ENCODE assay signal across 18 cellular contexts in the genomic region with DNA sequence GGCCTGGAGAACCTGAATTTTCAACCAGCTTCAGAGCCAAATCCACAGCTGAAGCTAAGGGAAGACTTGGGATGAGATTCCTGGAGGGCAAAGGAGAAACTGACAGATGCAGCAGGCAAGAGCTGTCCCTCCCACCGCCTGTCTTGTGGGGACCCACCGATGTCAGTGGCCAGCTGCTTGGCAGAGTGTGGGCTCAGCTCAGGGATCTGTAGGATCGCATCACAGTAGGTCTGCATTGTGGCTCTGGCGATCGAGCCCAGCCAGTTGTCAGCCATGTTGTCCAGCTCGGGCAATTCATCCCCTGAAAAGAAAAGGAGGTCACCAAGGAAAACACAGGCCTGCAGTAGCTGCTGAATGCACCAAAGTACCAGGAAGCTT.
DNase-seq lines count a peak whose midpoint lies in the region; ATAC-seq and TF ChIP-seq lines count a peak whose summit lies in the region.
"Had no signal": no experiment of that assay in that cellular context is flagged by ENCODE, and none has a peak within 500 bp of the region (broad histone marks: within the 10 kb centered on the region; RNA-seq: fewer than 3 reads in every experiment).

No MANE protein-coding gene starts in this region.

- no peak overlapping the region for H4K5ac ChIP-seq in IMR-90 (ENCODE audit: low read depth, low read length)

- 97% methylated on average over 6 of the region's 6 CpGs; no CpG with 5 or more reads in 1 of the 2 experiments for WGBS in IMR-90 (ENCODE audit: extremely low coverage in 2 of 2, insufficient read length in 1 of 2), 2 experiments
- WGBS in upper lobe of left lung, 2 donors, result 95 to 96% methylated on average over 5 to 6 of the region's 6 CpGs

- in situ Hi-C loops in IMR-90 (cut with MboI; ENCODE audit: low sequenced_read_pairs), result no loop called here

- H3K4ac ChIP-seq in IMR-90 (ENCODE audit: low read depth, low read length), result no peak overlapping the region

- no peak for TF ChIP-seq RAD21 in IMR-90 (IDR thresholded peaks at IDR 0.05; ENCODE audit: low read length)

- peak overlapping the region; percentile 31 for H2AK9ac ChIP-seq in IMR-90 (replicated peaks; ENCODE audit: low read depth, low read length, poor library complexity)

- no peak overlapping the region for H2BK5ac ChIP-seq in IMR-90 (ENCODE audit: low read depth, low read length, poor library complexity, severe bottlenecking)

- no peaks in the 10 kb centered on the region for H3K79me1 ChIP-seq in IMR-90 (ENCODE audit: low read depth in 1 of 2, low read length in 2 of 2)

- H3K9me3 Mint-ChIP-seq in neural crest cell, result no peaks in the 10 kb centered on the region
- H3K9me3 Mint-ChIP-seq: CD14-positive monocyte, IgD-negative memory B cell had no signal

- no TSS peak for BruUV-seq in IMR-90 (replicated peaks; lab: Mats Ljungman, UMichigan)

- no peaks in the 10 kb centered on the region for H3K4me1 Mint-ChIP-seq in neural crest cell
- H3K4me1 Mint-ChIP-seq: B cell, CD14-positive monocyte had no signal

- H2AK5ac ChIP-seq in IMR-90 (ENCODE audit: low read depth, low read length), result no peak overlapping the region

- no peak overlapping the region for H2BK15ac ChIP-seq in IMR-90 (ENCODE audit: low read depth, low read length)

- no peaks in the 10 kb centered on the region for H3K27me3 Mint-ChIP-seq in neural crest cell (ENCODE audit: low read depth)
- H3K27me3 Mint-ChIP-seq: B cell, IgD-negative memory B cell had no signal

- H3K56ac ChIP-seq in IMR-90 (ENCODE audit: extremely low read depth, insufficient read depth, low read length), result no peak overlapping the region

- H3K4me3 Mint-ChIP-seq in neural crest cell, result no peak overlapping the region
- H3K4me3 Mint-ChIP-seq: B cell, CD14-positive monocyte, IgD-negative memory B cell had no signal

- peaks cover 4% of the 10 kb centered on the region for H3K36me3 Mint-ChIP-seq in neural crest cell (ENCODE audit: low read depth)

- no peak overlapping the region for H3K4me3 ChIP-seq in IMR-90 (ENCODE audit: insufficient read depth, low read depth, low read length)
- no peak overlapping the region for H3K4me3 ChIP-seq in breast epithelium
- no peak overlapping the region for H3K4me3 ChIP-seq in upper lobe of left lung
- H3K4me3 ChIP-seq: A549 had no signal

- TF ChIP-seq POLR2A in IMR-90 (IDR thresholded peaks at IDR 0.05; ENCODE audit: low read depth, low read length) (no peak), breast epithelium (IDR thresholded peaks at IDR 0.05) (no peak), upper lobe of left lung (IDR thresholded peaks at IDR 0.05) (no peak)

- H2AFZ ChIP-seq in IMR-90 (replicated peaks; ENCODE audit: low read length, poor library complexity), result no peak overlapping the region

- ATAC-seq in IMR-90 (ENCODE audit: low read depth) (no peak), upper lobe of left lung (ENCODE audit: low FRiP score in 2 of 2) (no peak), GM18511 (IDR thresholded peaks at IDR 0.05; ENCODE audit: unreplicated experiment) (no peak)
- ATAC-seq: A549 had no signal

- no peak overlapping the region for H3K23ac ChIP-seq in IMR-90 (ENCODE audit: low read depth, low read length)

- no peak overlapping the region for H3K18ac ChIP-seq in IMR-90 (ENCODE audit: low read depth, low read length)

- H4K20me1 ChIP-seq in IMR-90 (ENCODE audit: insufficient read depth, low read length), result no peaks in the 10 kb centered on the region

- intact Hi-C loops in IMR-90 (cut with micrococcal nuclease), result no loop called here
- intact Hi-C loops in breast epithelium (cut with DNase I; ENCODE audit: low total_unique reads), result no loop called here

- H3K27me3 ChIP-seq in IMR-90 (ENCODE audit: control insufficient read depth, insufficient read depth, low read length), result no peaks in the 10 kb centered on the region
- no peaks in the 10 kb centered on the region for H3K27me3 ChIP-seq in breast epithelium
- H3K27me3 ChIP-seq in upper lobe of left lung, result no peaks in the 10 kb centered on the region

- H3K14ac ChIP-seq in IMR-90 (replicated peaks; ENCODE audit: low read depth, low read length), result no peak overlapping the region

- H3K9me3 ChIP-seq in IMR-90 (ENCODE audit: control insufficient read depth, insufficient read depth, low read length) (no peaks in the 10 kb centered on the region), breast epithelium (no peaks in the 10 kb centered on the region), upper lobe of left lung (no peaks in the 10 kb centered on the region)
- H3K9me3 ChIP-seq: A549 had no signal

- H3K27ac Mint-ChIP-seq in neural crest cell (ENCODE audit: unreplicated experiment), result peak overlapping the region; percentile 19
- H3K27ac Mint-ChIP-seq: B cell, CD14-positive monocyte had no signal

- H3K27ac ChIP-seq in IMR-90 (ENCODE audit: insufficient read depth, low read length), result no peak overlapping the region
- peak overlapping the region; percentile 83 to 84 for H3K27ac ChIP-seq in breast epithelium
- H3K27ac ChIP-seq in upper lobe of left lung, result peak overlapping the region; percentile 25 to 88 (median 78)
- H3K27ac ChIP-seq: A549 had no signal

- CTCF ChIA-PET in IMR-90 (lab: Yijun Ruan, JAX), result no interaction called here

- dilution Hi-C loops in IMR-90 (cut with HindIII; ENCODE audit: low sequenced_read_pairs, unreplicated experiment), result no loop called here

- no peaks in the 10 kb centered on the region; the same call in 1 of the 2 replicates for H3K9me1 ChIP-seq in IMR-90 (ENCODE audit: insufficient read depth, low read length)

- H3K36me3 ChIP-seq in IMR-90 (ENCODE audit: control insufficient read depth, insufficient read depth, low read length) (peaks cover 54% of the 10 kb centered on the region), breast epithelium (no peaks in the 10 kb centered on the region), upper lobe of left lung (peaks cover 0 to 61% (median 27%) of the 10 kb centered on the region in 4 donors)

- POLR2A ChIA-PET in IMR-90 (lab: Charles Lee; ENCODE audit: unreplicated experiment), result no interaction called here

- no peak overlapping the region for H2BK20ac ChIP-seq in IMR-90 (ENCODE audit: low read depth, low read length)

- H4K8ac ChIP-seq in IMR-90 (ENCODE audit: low read depth in 2 of 2, low read length in 2 of 2), result no peak overlapping the region

- H3K4me2 ChIP-seq in IMR-90 (ENCODE audit: low read depth, low read length), result no peak overlapping the region
- H3K4me2 ChIP-seq: A549 had no signal

- TF ChIP-seq EP300 in upper lobe of left lung (IDR thresholded peaks at IDR 0.05), result no peak

- TF ChIP-seq CTCF in IMR-90 (conservative IDR thresholded peaks at IDR 0.05; ENCODE audit: low read depth, low read length) (no peak), breast epithelium (IDR thresholded peaks at IDR 0.05) (no peak), neural crest cell (conservative IDR thresholded peaks at IDR 0.05) (no peak), upper lobe of left lung (IDR thresholded peaks at IDR 0.05) (no peak)

- no peak overlapping the region for H2BK120ac ChIP-seq in IMR-90 (ENCODE audit: low read depth, low read length)

- H4K91ac ChIP-seq in IMR-90 (ENCODE audit: insufficient read depth, low read depth, low read length), result no peak overlapping the region

- DNase-seq in IMR-90 (no peak), breast epithelium (ENCODE audit: low spot score in 2 of 2) (no peak), neural crest cell (ENCODE audit: low read depth, low spot score) (no peak), upper lobe of left lung (no peak), HT-29 (ENCODE audit: low spot score) (no peak), COR-L47 (lab: John Stamatoyannopoulos, UW) (no peak)
- DNase-seq: HCEC 1CT, MV-4-11, NCI-H1417, NCI-H2081 treated with DMSO at 0.1 percent for 48 hours, NCI-H526, OCI-M1, Right ventricle myocardium superior had no signal

- no peak overlapping the region for H3K9ac ChIP-seq in IMR-90 (ENCODE audit: low read depth, low read length)

- H3K4me1 ChIP-seq in IMR-90 (ENCODE audit: control insufficient read depth, insufficient read depth, low read length) (peaks cover 1% of the 10 kb centered on the region; the same call in 1 of the 2 replicates), breast epithelium (no peaks in the 10 kb centered on the region), upper lobe of left lung (peaks cover 4 to 26% (median 17%) of the 10 kb centered on the region in 4 donors)
- H3K4me1 ChIP-seq: A549 had no signal

TF ChIP-seq in IMR-90, 13 proteins besides CTCF, POLR2A, EP300 and RAD21:
- no peak for TF ChIP-seq BHLHE40 (IDR thresholded peaks at IDR 0.05; ENCODE audit: low read depth, low read length)
- no peak for TF ChIP-seq MAZ (IDR thresholded peaks at IDR 0.05; ENCODE audit: borderline replicate concordance, low read depth, low read length)
- no peak for TF ChIP-seq SMC3 (IDR thresholded peaks at IDR 0.05; ENCODE audit: low read depth, low read length)
- TF ChIP-seq CHD1 (IDR thresholded peaks at IDR 0.05; ENCODE audit: low read depth, low read length), result no peak
- TF ChIP-seq RFX5 (IDR thresholded peaks at IDR 0.05; ENCODE audit: low read depth, low read length), result no peak
- no peak for TF ChIP-seq NFE2L2 (IDR thresholded peaks at IDR 0.05; ENCODE audit: low read depth, low read length)
- no peak for TF ChIP-seq RCOR1 (IDR thresholded peaks at IDR 0.05; ENCODE audit: insufficient replicate concordance, low read length)
- TF ChIP-seq FOS (IDR thresholded peaks at IDR 0.05; ENCODE audit: low read depth, low read length), result no peak
- no peak for TF ChIP-seq USF2 (IDR thresholded peaks at IDR 0.05; ENCODE audit: low read depth, low read length)
- no peak for TF ChIP-seq CEBPB (IDR thresholded peaks at IDR 0.05; ENCODE audit: low read depth, low read length)
- no peak for TF ChIP-seq MAFK (IDR thresholded peaks at IDR 0.05; ENCODE audit: low read depth, low read length)
- no peak for TF ChIP-seq MXI1 (IDR thresholded peaks at IDR 0.05; ENCODE audit: borderline replicate concordance, low read depth, low read length)
- no peak for TF ChIP-seq ELK1 (IDR thresholded peaks at IDR 0.05; ENCODE audit: borderline replicate concordance, low read depth, low read length)
